17 cellular contexts compared by ENCODE assay signal in the genomic region with DNA sequence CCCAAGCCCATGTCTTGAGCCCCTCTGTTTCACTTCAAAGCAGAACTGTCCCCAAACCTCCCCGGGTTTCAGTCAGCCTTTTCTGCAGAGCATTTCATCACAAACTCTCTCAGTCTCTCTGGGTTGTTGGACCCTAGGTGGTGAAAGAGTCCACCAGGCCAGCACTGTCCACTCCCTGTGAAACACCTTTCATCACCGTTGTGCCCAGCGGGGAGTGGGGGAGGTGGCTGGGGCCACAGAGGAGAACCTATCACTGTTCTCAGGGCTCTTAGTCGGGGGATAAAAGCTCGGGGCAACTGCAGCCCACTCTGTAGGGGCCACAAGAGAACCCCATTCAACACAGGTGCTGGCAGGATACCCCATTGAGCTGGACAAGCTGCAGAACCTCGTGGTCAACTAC. TPM values are rescaled to one million over a fixed set of nuclear protein-coding genes. Genes with fewer than 3 reads are reported as not detected.
DNase-seq lines count a peak whose midpoint lies in the region; TF ChIP-seq lines count a peak whose summit lies in the region.
"Had no signal": no experiment of that assay in that cellular context is flagged by ENCODE, and none has a peak within 500 bp of the region (broad histone marks: within the 10 kb centered on the region; RNA-seq: fewer than 3 reads in every experiment).

No MANE protein-coding gene starts in this region.

- peaks cover 1% of the 10 kb centered on the region for H3K36me3 Mint-ChIP-seq in IgD-negative memory B cell

- TF ChIP-seq CTCF in mammary epithelial cell (conservative IDR thresholded peaks at IDR 0.05 in 1 of 2, IDR thresholded peaks at IDR 0.05 in 1 of 2; ENCODE audit: extremely low read depth in 1 of 2, insufficient read depth in 1 of 2, low read depth in 1 of 2, low read length in 2 of 2) (no peak), breast epithelium (IDR thresholded peaks at IDR 0.05) (no peak), colonic mucosa (IDR thresholded peaks at IDR 0.05) (no peak), tibial nerve (IDR thresholded peaks at IDR 0.05) (no peak)

- 86% methylated on average over 5 of the region's 6 CpGs for WGBS in mammary epithelial cell (ENCODE audit: low coverage, missing lambda C conversion rate)
- WGBS in tibial nerve, 2 donors = 77 to 82% methylated on average over 6 of the region's 6 CpGs

- H4K20me1 ChIP-seq in mammary epithelial cell (ENCODE audit: insufficient read depth, low read length) = no peaks in the 10 kb centered on the region

- in situ Hi-C loops in mammary epithelial cell (cut with MboI; ENCODE audit: low sequenced_read_pairs in 2 of 2) = no loop called here

- no peak overlapping the region for H2AFZ ChIP-seq in mammary epithelial cell (ENCODE audit: low read depth, low read length)

- CTCF ChIA-PET in mammary epithelial cell (lab: Charles Lee; ENCODE audit: low non-redundant PET) = no interaction called here

- no peak overlapping the region for H3K27ac ChIP-seq in mammary epithelial cell (ENCODE audit: insufficient read depth, low read depth, low read length)
- no peak overlapping the region for H3K27ac ChIP-seq in breast epithelium
- H3K27ac ChIP-seq in colonic mucosa = no peak overlapping the region
- no peak overlapping the region for H3K27ac ChIP-seq in tibial nerve

- DNase-seq in mammary epithelial cell (no peak), breast epithelium (ENCODE audit: low spot score in 2 of 2) (no peak), colonic mucosa (peak; percentile 18), posterior vena cava (ENCODE audit: low spot score) (peak; percentile 45), tibial nerve (ENCODE audit: low spot score in 2 of 2) (no peak), hypothalamus (lab: John Stamatoyannopoulos, UW) (no peak), mesenteric fat pad (ENCODE audit: low spot score) (no peak)
- DNase-seq: COR-L47, HFFc6, NCI-H1105 treated with DMSO at 0.1 percent for 48 hours, NCI-H187, NCI-H524 had no signal

- H3K9me3 Mint-ChIP-seq in IgD-negative memory B cell = no peaks in the 10 kb centered on the region
- H3K9me3 Mint-ChIP-seq: HFFc6 had no signal

- TF ChIP-seq EP300 in tibial nerve (IDR thresholded peaks at IDR 0.05) = no peak

- H3K27me3 ChIP-seq in mammary epithelial cell (ENCODE audit: insufficient read depth, low read length) (peaks cover 2% of the 10 kb centered on the region), breast epithelium (peaks cover 0 to 10% of the 10 kb centered on the region in 2 donors), colonic mucosa (no peaks in the 10 kb centered on the region), tibial nerve (peaks cover 0 to 53% of the 10 kb centered on the region in 2 donors)

- H3K4me3 ChIP-seq in mammary epithelial cell (replicated peaks in 1 of 3; ENCODE audit: insufficient read depth in 1 of 3, low read depth in 2 of 3, low read length in 3 of 3) (no peak overlapping the region), breast epithelium (no peak overlapping the region), colonic mucosa (no peak overlapping the region), tibial nerve (no peak overlapping the region)

- peak overlapping the region in 2 of 4 donors; percentile 54 to 87 for H3K4me3 Mint-ChIP-seq in IgD-negative memory B cell
- H3K4me3 Mint-ChIP-seq: HFFc6 had no signal

- peaks cover 6 to 21% (median 16%) of the 10 kb centered on the region in 3 donors for H3K4me1 Mint-ChIP-seq in IgD-negative memory B cell

- TSS peak; percentile 20 for BruUV-seq in mammary epithelial cell (replicated peaks; lab: Mats Ljungman, UMichigan)

- H3K27me3 Mint-ChIP-seq in IgD-negative memory B cell = peaks cover 9% of the 10 kb centered on the region

- H3K4me1 ChIP-seq in mammary epithelial cell (ENCODE audit: insufficient read depth, low read length) (peaks cover 33% of the 10 kb centered on the region), breast epithelium (peaks cover 7 to 29% of the 10 kb centered on the region in 2 donors), colonic mucosa (peaks cover 20% of the 10 kb centered on the region), tibial nerve (peaks cover 0 to 41% (median 28%) of the 10 kb centered on the region in 4 donors)

- intact Hi-C loops in mammary epithelial cell (cut with micrococcal nuclease) (no loop called here), breast epithelium (cut with DNase I; ENCODE audit: low total_unique reads) (no loop called here), colonic mucosa (cut with DNase I) (no loop called here), posterior vena cava (cut with DNase I) (no loop called here)

- TF ChIP-seq POLR2A in breast epithelium (IDR thresholded peaks at IDR 0.05) (no peak), tibial nerve (IDR thresholded peaks at IDR 0.05) (no peak)

- no peaks in the 10 kb centered on the region for H3K36me3 ChIP-seq in mammary epithelial cell (ENCODE audit: insufficient read depth, low read length)
- no peaks in the 10 kb centered on the region for H3K36me3 ChIP-seq in breast epithelium
- no peaks in the 10 kb centered on the region for H3K36me3 ChIP-seq in colonic mucosa
- H3K36me3 ChIP-seq in tibial nerve = peaks cover 0 to 16% (median 0%) of the 10 kb centered on the region in 3 donors

- H3K79me2 ChIP-seq in mammary epithelial cell (ENCODE audit: insufficient read depth, low read length) = peaks cover 6% of the 10 kb centered on the region

- H3K27ac Mint-ChIP-seq in IgD-negative memory B cell = peak overlapping the region in 2 of 3 donors; percentile 50 to 62
- H3K27ac Mint-ChIP-seq: HFFc6 had no signal

- H3K4me2 ChIP-seq in mammary epithelial cell (ENCODE audit: insufficient read depth, low read depth, low read length) = no peak overlapping the region

- H3K9ac ChIP-seq in mammary epithelial cell (ENCODE audit: insufficient read depth, low read length) (no peak overlapping the region), colonic mucosa (ENCODE audit: low read depth in 2 of 2, low read length in 2 of 2) (no peak overlapping the region)

- no peaks in the 10 kb centered on the region for H3K9me3 ChIP-seq in mammary epithelial cell (replicated peaks; ENCODE audit: insufficient read depth, low read length)
- no peaks in the 10 kb centered on the region for H3K9me3 ChIP-seq in breast epithelium
- H3K9me3 ChIP-seq in colonic mucosa = no peaks in the 10 kb centered on the region
- H3K9me3 ChIP-seq in tibial nerve = no peaks in the 10 kb centered on the region

- dilution Hi-C loops in mammary epithelial cell (cut with HindIII; ENCODE audit: low sequenced_read_pairs) = no loop called here

RNA-seq across cellular contexts. Expression of gene RABL6, which starts 5.4 kb away (rescaled TPM):
- 10 to 100 TPM; 53.8 to 84.3 TPM for total RNA-seq in mammary epithelial cell
- 60.8 TPM for polyA plus RNA-seq in mammary epithelial cell
- polyA minus RNA-seq in mammary epithelial cell = 68.8 TPM
- 10 to 100 TPM; 38.2 to 51.5 (median 41.3) TPM for total RNA-seq in breast epithelium
- polyA plus RNA-seq in IgD-negative memory B cell = 19.7 TPM
- total RNA-seq in colonic mucosa = 100 to 1,000 TPM; 126 to 163 TPM
- total RNA-seq in posterior vena cava = 10 to 100 TPM; 47.9 to 49.8 TPM
- total RNA-seq in tibial nerve = 10 to 100 TPM; 63.0 to 74.5 (median 71.3) TPM
- total RNA-seq in mesenteric fat pad = 54.9 TPM

RNA-seq across cellular contexts. Expression of gene CCDC183, which starts 6.2 kb away (rescaled TPM):
- total RNA-seq in mammary epithelial cell (under 1 TPM in 1 of 2 donors, not detected in 1; 0.35 TPM), breast epithelium (1 to 10 TPM in 2 of 3 donors, under 1 TPM in 1; 0.64 to 5.7 (median 5.6) TPM), colonic mucosa (10 to 100 TPM in 1 of 2 donors, 1 to 10 TPM in 1; 2.4 to 20.0 TPM), posterior vena cava (under 1 TPM; 0.29 to 0.42 TPM), tibial nerve (1 to 10 TPM; 1.5 to 5.1 (median 4.1) TPM), mesenteric fat pad (0.71 TPM)
- polyA plus RNA-seq in mammary epithelial cell (0.05 TPM), IgD-negative memory B cell (0.78 TPM)
- not detected for polyA minus RNA-seq in mammary epithelial cell

RNA-seq across cellular contexts. Expression of gene TMEM141, which starts 11.2 kb away (rescaled TPM):
- total RNA-seq in mammary epithelial cell (10 to 100 TPM; 38.8 to 95.4 TPM), breast epithelium (100 to 1,000 TPM in 2 of 3 donors, 10 to 100 TPM in 1; 85.8 to 121 (median 103) TPM), colonic mucosa (100 to 1,000 TPM; 236 to 366 TPM), posterior vena cava (10 to 100 TPM; 28.1 to 33.9 TPM), tibial nerve (10 to 100 TPM; 60.7 to 70.8 (median 66.9) TPM), mesenteric fat pad (33.0 TPM)
- polyA plus RNA-seq in mammary epithelial cell (165 TPM), IgD-negative memory B cell (45.9 TPM)
- polyA minus RNA-seq in mammary epithelial cell = 55.5 TPM

RNA-seq across cellular contexts. Expression of gene LCN15, which starts 38.0 kb away (rescaled TPM):
- total RNA-seq in mammary epithelial cell = not detected
- not detected for polyA plus RNA-seq in mammary epithelial cell
- polyA minus RNA-seq in mammary epithelial cell = not detected
- total RNA-seq in breast epithelium = not detected
- polyA plus RNA-seq in IgD-negative memory B cell = not detected
- 1 to 10 TPM in 1 of 2 donors, not detected in 1; 3.4 TPM for total RNA-seq in colonic mucosa
- total RNA-seq in posterior vena cava = not detected
- not detected for total RNA-seq in tibial nerve
- 0.32 TPM for total RNA-seq in mesenteric fat pad
- total RNA-seq: A172, Daoy, HFFc6, LHCN-M2 had no signal
- polyA plus RNA-seq: BJ had no signal

RNA-seq across cellular contexts. Expression of gene AJM1, which starts 40.0 kb away (rescaled TPM):
- total RNA-seq in mammary epithelial cell (1 to 10 TPM; 1.2 to 2.9 TPM), breast epithelium (1 to 10 TPM; 1.0 to 2.3 (median 1.1) TPM), colonic mucosa (10 to 100 TPM; 11.5 to 17.1 TPM), posterior vena cava (1 to 10 TPM; 4.7 to 5.9 TPM), tibial nerve (1 to 10 TPM; 2.0 to 3.9 (median 3.7) TPM), mesenteric fat pad (1.00 TPM)
- polyA plus RNA-seq in mammary epithelial cell (0.40 TPM), IgD-negative memory B cell (0.10 TPM)
- not detected for polyA minus RNA-seq in mammary epithelial cell

Comparison
In these comparisons a context has a peak if more than half of its experiments do, and no peak if none do; other contexts are left out.
1. DNase-seq: peak in colonic mucosa (single experiment) and posterior vena cava (single experiment); none in mammary epithelial cell (single experiment), breast epithelium (0 of 2), tibial nerve (0 of 2), hypothalamus (0 of 51) and mesenteric fat pad (single experiment).